Comparison of ENCODE assay signal across 8 cellular contexts in the genomic region with DNA sequence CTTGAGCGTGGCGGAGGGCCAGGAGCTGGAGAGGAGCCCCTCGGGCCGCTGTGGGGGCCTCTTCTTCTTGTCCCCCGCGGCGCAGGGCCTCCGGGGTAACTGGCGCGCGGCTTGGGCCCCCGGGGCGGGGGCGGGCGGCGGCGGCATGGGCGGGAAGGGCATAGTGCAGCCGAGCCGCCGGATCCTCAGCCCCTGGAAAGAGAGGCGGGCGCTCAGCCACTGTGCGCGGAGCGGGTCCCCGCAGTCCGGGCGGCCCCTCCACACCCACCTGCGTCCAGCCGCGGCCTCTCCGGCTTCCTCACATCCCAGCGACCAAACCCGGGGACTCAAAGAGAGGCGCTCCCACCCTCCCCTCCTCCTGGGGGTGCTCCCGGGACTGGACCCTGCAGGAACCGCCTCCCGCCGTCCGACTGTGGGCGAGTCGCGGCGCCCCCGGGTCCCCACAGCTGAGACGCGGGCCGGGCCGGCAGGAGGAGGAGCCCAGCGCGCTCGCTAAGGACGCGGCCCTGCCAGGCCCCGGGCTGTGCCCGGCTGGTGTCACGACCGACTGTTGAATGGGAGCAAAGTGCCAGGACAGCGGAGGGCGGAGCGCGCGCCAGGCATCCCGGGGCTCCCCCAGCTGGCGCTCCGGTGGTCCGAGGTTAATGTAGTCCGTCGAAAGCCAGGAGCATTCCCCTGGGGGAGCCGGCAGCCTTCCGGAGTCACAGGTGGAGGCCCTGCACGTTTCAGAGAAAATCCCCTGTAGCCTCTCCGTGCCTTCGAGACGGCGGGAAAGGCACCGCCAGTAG. TPM values are rescaled to one million over a fixed set of nuclear protein-coding genes. Genes with fewer than 3 reads are reported as not detected.
DNase-seq lines count a peak whose midpoint lies in the region; ATAC-seq and TF ChIP-seq lines count a peak whose summit lies in the region.

A gene with protein sequence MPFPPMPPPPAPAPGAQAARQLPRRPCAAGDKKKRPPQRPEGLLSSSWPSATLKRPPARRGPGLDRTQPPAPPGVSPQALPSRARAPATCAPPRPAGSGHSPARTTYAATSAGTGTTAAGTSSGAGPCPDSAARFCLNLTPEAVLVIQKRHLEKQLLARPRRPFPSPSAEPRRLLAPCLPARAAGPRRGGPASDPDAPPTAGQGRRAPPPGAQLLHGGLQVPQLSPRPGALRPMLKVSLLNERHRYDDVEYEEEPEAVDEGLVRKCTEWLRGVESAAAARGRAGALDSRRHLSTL (minus strand): TSS at position 412 of the 788 bp plus-strand sequence. CDS start 250 bp downstream, at position 162.

- TF ChIP-seq CTCF in right atrium auricular region (IDR thresholded peaks at IDR 0.05), result no peak

- H3K27me3 Mint-ChIP-seq in activated CD4-positive, alpha-beta memory T cell treated with anti-CD3 and anti-CD28 coated beads, Interleukin-2, amount 10 ng/mL, durations not matched to agents 7 days and 5 days, result peaks cover 46% of the 10 kb centered on the region

- H3K36me3 ChIP-seq in ACC112 (ENCODE audit: insufficient read depth, low read length) (no peaks in the 10 kb centered on the region), right atrium auricular region (no peaks in the 10 kb centered on the region)

- peak within 1 kb of the TSS; percentile 60 for H2AFZ ChIP-seq in ACC112 (ENCODE audit: low read length, unreplicated experiment)

- ATAC-seq in GM18511 (IDR thresholded peaks at IDR 0.05; ENCODE audit: unreplicated experiment) (peak; percentile 60), HG03097 (IDR thresholded peaks at IDR 0.05; ENCODE audit: low FRiP score, unreplicated experiment) (peak; percentile 48), HG02970 (IDR thresholded peaks at IDR 0.05; ENCODE audit: low FRiP score, unreplicated experiment) (no peak)

- no peaks in the 10 kb centered on the region for H3K79me2 ChIP-seq in ACC112 (ENCODE audit: control insufficient read depth, insufficient read depth, low read length, unreplicated experiment)

- intact Hi-C loops in posterior vena cava (cut with DNase I), result loop anchor here in 1 of 2 donors (10.0 kb wide), 1 partner anchor 87 kb away; no protein-coding TSS in a partner anchor

- peaks cover 5% of the 10 kb centered on the region for H3K4me1 Mint-ChIP-seq in activated CD4-positive, alpha-beta memory T cell treated with anti-CD3 and anti-CD28 coated beads, Interleukin-2, amount 10 ng/mL, durations not matched to agents 7 days and 5 days

- H3K9me3 ChIP-seq in right atrium auricular region, result no peaks in the 10 kb centered on the region

- no peak within 1 kb of the TSS for H3K27ac ChIP-seq in ACC112 (ENCODE audit: low read depth, low read length)
- H3K27ac ChIP-seq in right atrium auricular region, result no peak within 1 kb of the TSS

- peak within 1 kb of the TSS; percentile 17 for H3K4me3 Mint-ChIP-seq in activated CD4-positive, alpha-beta memory T cell treated with anti-CD3 and anti-CD28 coated beads, Interleukin-2, amount 10 ng/mL, durations not matched to agents 7 days and 5 days

- peaks cover 68% of the 10 kb centered on the region for H3K27me3 ChIP-seq in ACC112 (ENCODE audit: insufficient read depth, low read length)
- peaks cover 0 to 20% of the 10 kb centered on the region in 2 donors for H3K27me3 ChIP-seq in right atrium auricular region

- no peak for DNase-seq in activated CD4-positive, alpha-beta memory T cell treated with anti-CD3 and anti-CD28 coated beads, Interleukin-2, amount 10 ng/mL, durations not matched to agents 7 days and 5 days
- DNase-seq in right atrium auricular region (ENCODE audit: low spot score) (no peak), retina (peak; percentile 75), posterior vena cava (ENCODE audit: low spot score) (no peak)

- H3K4me3 ChIP-seq in ACC112 (ENCODE audit: low read depth, low read length), result peak within 1 kb of the TSS; percentile 67
- peak within 1 kb of the TSS; percentile 28 to 53 for H3K4me3 ChIP-seq in right atrium auricular region

- no peaks in the 10 kb centered on the region for H3K9me3 Mint-ChIP-seq in activated CD4-positive, alpha-beta memory T cell treated with anti-CD3 and anti-CD28 coated beads, Interleukin-2, amount 10 ng/mL, durations not matched to agents 7 days and 5 days

- H3K4me1 ChIP-seq in ACC112 (ENCODE audit: control insufficient read depth, insufficient read depth, low read length, unreplicated experiment), result no peaks in the 10 kb centered on the region
- peaks cover 0 to 18% of the 10 kb centered on the region in 2 donors for H3K4me1 ChIP-seq in right atrium auricular region

- no peaks in the 10 kb centered on the region for H3K36me3 Mint-ChIP-seq in activated CD4-positive, alpha-beta memory T cell treated with anti-CD3 and anti-CD28 coated beads, Interleukin-2, amount 10 ng/mL, durations not matched to agents 7 days and 5 days (ENCODE audit: low read depth)

- CTCF ChIA-PET in activated CD4-positive, alpha-beta memory T cell treated with anti-CD3 and anti-CD28 coated beads, Interleukin-2, amount 10 ng/mL, durations not matched to agents 7 days and 5 days (lab: Charles Lee), result interaction anchor here (1.0 to 4.1 kb wide), 3 partner anchors 73 to 240 kb away, joined by 3 to 25 read pairs (median 3); no protein-coding TSS in a partner anchor

- H3K27ac Mint-ChIP-seq in activated CD4-positive, alpha-beta memory T cell treated with anti-CD3 and anti-CD28 coated beads, Interleukin-2, amount 10 ng/mL, durations not matched to agents 7 days and 5 days, result no peak within 1 kb of the TSS

- POLR2A ChIA-PET in activated CD4-positive, alpha-beta memory T cell treated with anti-CD3 and anti-CD28 coated beads, Interleukin-2, amount 10 ng/mL, durations not matched to agents 7 days and 5 days (lab: Charles Lee), result interaction anchor here (1.8 kb wide), 1 partner anchor 34 kb away, joined by 6 read pairs; the partner anchor contains the start of gene SFT2D1

RNA-seq across cellular contexts. Expression of the gene that starts here (rescaled TPM):
- total RNA-seq in activated CD4-positive, alpha-beta memory T cell treated with anti-CD3 and anti-CD28 coated beads, Interleukin-2, amount 10 ng/mL, durations not matched to agents 7 days and 5 days, result not detected
- not detected for total RNA-seq in right atrium auricular region
- under 1 TPM in 1 of 2 donors, not detected in 1; 0.95 TPM for total RNA-seq in posterior vena cava
